ENCODE assay signal across 28 cellular contexts in the genomic region with DNA sequence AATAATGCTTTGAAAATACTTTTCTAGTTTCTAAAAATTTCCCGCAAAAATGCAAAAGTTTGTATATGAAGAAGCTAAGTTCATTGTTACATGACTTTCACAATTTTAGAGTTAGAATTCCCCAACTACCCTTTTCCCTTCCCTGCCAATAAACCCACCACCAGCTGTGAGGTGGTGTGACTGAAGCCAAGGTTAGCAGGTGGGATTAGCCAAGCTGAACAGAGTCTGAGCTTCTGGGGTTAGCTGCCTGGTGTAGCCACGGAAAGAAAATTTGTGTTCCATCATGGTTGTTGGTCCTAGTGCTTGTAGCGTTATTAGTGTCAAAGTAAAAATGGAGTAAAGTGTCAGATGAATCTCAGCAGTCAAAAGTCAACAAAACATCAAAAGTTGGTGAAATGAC.
DNase-seq lines count a peak whose midpoint lies in the region; ATAC-seq and TF ChIP-seq lines count a peak whose summit lies in the region.
"Had no signal": no experiment of that assay in that cellular context is flagged by ENCODE, and none has a peak within 500 bp of the region (broad histone marks: within the 10 kb centered on the region; RNA-seq: fewer than 3 reads in every experiment).

No MANE protein-coding gene starts in this region.

- H3K27ac ChIP-seq in BLaER1 treated with 17β-estradiol and CSF1 and Interleukin-3, amounts not matched to agents 10 nM and 100 nM, result no peak overlapping the region
- no peak overlapping the region for H3K27ac ChIP-seq in transverse colon
- H3K27ac ChIP-seq: A549, C4-2B, SJSA1 had no signal

- no peak overlapping the region for H3K4me3 ChIP-seq in BLaER1 treated with 17β-estradiol and CSF1 and Interleukin-3, amounts not matched to agents 10 nM and 100 nM
- H3K4me3 ChIP-seq in astrocyte of the cerebellum (ENCODE audit: low read depth, low read length) (no peak overlapping the region), transverse colon (no peak overlapping the region)
- H3K4me3 ChIP-seq: A549, K562, SJSA1 had no signal

- H3K36me3 ChIP-seq in BLaER1 treated with 17β-estradiol and CSF1 and Interleukin-3, amounts not matched to agents 10 nM and 100 nM, result no peaks in the 10 kb centered on the region
- H3K36me3 ChIP-seq in transverse colon, result no peaks in the 10 kb centered on the region
- H3K36me3 ChIP-seq: SJSA1 had no signal

- DNase-seq in NCI-H1092 treated with DMSO at 0.1 percent for 48 hours (lab: John Stamatoyannopoulos, UW) (peak; percentile 89), astrocyte of the cerebellum (ENCODE audit: low read depth) (peak; percentile 1), transverse colon (no peak), NCI-H128 (lab: John Stamatoyannopoulos, UW; ENCODE audit: unreplicated experiment) (no peak)
- DNase-seq: AML-193; Calu3; CD8-positive, alpha-beta memory T cell; DMS153; GOT3; HCEC 1CT; Kasumi-1; NCI-H1417 treated with DMSO at 0.1 percent for 48 hours; NCI-H187; NCI-H2081 treated with DMSO at 0.1 percent for 48 hours; NCI-H2171; NCI-H226; NCI-H510A; NCI-H69; Right ventricle myocardium superior; RPMI8226; T-cell had no signal

- TF ChIP-seq POLR2A in transverse colon (IDR thresholded peaks at IDR 0.05), result no peak

- peak overlapping the region in 6 of 11 experiments; percentile 10 to 54 (median 44); a peak in 8 of 22 replicates for H3K4me2 ChIP-seq in BLaER1 treated with 17β-estradiol and CSF1 and Interleukin-3, amounts not matched to agents 10 nM and 100 nM
- H3K4me2 ChIP-seq: A549 had no signal

- intact Hi-C loops in transverse colon (cut with DNase I; ENCODE audit: low total_unique reads), result no loop called here

- TF ChIP-seq CTCF in astrocyte of the cerebellum (IDR thresholded peaks at IDR 0.05; ENCODE audit: low read depth, low read length, missing control alignments) (no peak), transverse colon (IDR thresholded peaks at IDR 0.05) (no peak)

- H4K20me1 ChIP-seq in BLaER1 treated with 17β-estradiol and CSF1 and Interleukin-3, amounts not matched to agents 10 nM and 100 nM, result no peaks in the 10 kb centered on the region

- no peak for TF ChIP-seq EP300 in transverse colon (IDR thresholded peaks at IDR 0.05; ENCODE audit: low read depth)

- in situ Hi-C loops in astrocyte of the cerebellum (cut with HindIII; ENCODE audit: low sequenced_read_pairs), result no loop called here
- in situ Hi-C loops in transverse colon (cut with MboI; ENCODE audit: low pct_ligation_motif_present in 1 of 4, low pct_unique_long_range_greater_than_20kb in 1 of 4, low sequenced_read_pairs in 3 of 4), result no loop called here

- ATAC-seq in GM19395 (IDR thresholded peaks at IDR 0.05; ENCODE audit: unreplicated experiment), result peak; percentile 67
- ATAC-seq in GM18867 (IDR thresholded peaks at IDR 0.05; ENCODE audit: unreplicated experiment), result no peak
- ATAC-seq: A549, K562, T-cell had no signal

- no peaks in the 10 kb centered on the region for H3K27me3 ChIP-seq in BLaER1 treated with 17β-estradiol and CSF1 and Interleukin-3, amounts not matched to agents 10 nM and 100 nM
- no peaks in the 10 kb centered on the region for H3K27me3 ChIP-seq in transverse colon
- H3K27me3 ChIP-seq: SJSA1 had no signal

- WGBS in transverse colon (ENCODE audit: low coverage in 1 of 2), 2 donors, result 74 to 77% methylated on average over 3 of the region's 3 CpGs

- H3K4me1 ChIP-seq in BLaER1 treated with 17β-estradiol and CSF1 and Interleukin-3, amounts not matched to agents 10 nM and 100 nM, result peaks cover 0 to 16% (median 8%) of the 10 kb centered on the region in 10 experiments; a peak in 8 of 20 replicates
- H3K4me1 ChIP-seq in transverse colon, result no peaks in the 10 kb centered on the region
- H3K4me1 ChIP-seq: A549, SJSA1 had no signal

- no peak overlapping the region for H3K9ac ChIP-seq in BLaER1 treated with 17β-estradiol and CSF1 and Interleukin-3, amounts not matched to agents 10 nM and 100 nM

- H3K9me3 ChIP-seq in BLaER1 treated with 17β-estradiol and CSF1 and Interleukin-3, amounts not matched to agents 10 nM and 100 nM (replicated peaks in 1 of 11), result no peaks in the 10 kb centered on the region
- H3K9me3 ChIP-seq in transverse colon, result no peaks in the 10 kb centered on the region
- H3K9me3 ChIP-seq: A549, SJSA1 had no signal

Comparison
In these comparisons a context has a peak if more than half of its experiments do, and no peak if none do; other contexts are left out.
1. DNase-seq: peak in NCI-H1092 treated with DMSO at 0.1 percent for 48 hours (single experiment) and astrocyte of the cerebellum (single experiment); none in transverse colon (single experiment) and NCI-H128 (single experiment).